In genomic region chr20:63854069-63854765, GRCh38 we compare ENCODE assay signal across 1 cellular context.
TF ChIP-seq lines count a peak whose summit lies in the region.

No MANE protein-coding gene starts in this region.

TF ChIP-seq in HepG2, 621 proteins besides CTCF, POLR2A, EP300 and RAD21 (continued from another document and continues in another):
- peak; percentile 41 to 54; a peak in 3 of 4 replicates for TF ChIP-seq HMGXB4 (CRISPR knock-in tag; IDR thresholded peaks at IDR 0.05; ENCODE audit: borderline replicate concordance in 1 of 2, low read depth in 1 of 2)
- TF ChIP-seq MEIS1 (CRISPR knock-in tag; IDR thresholded peaks at IDR 0.05; ENCODE audit: borderline replicate concordance), result peak; percentile 47; the same call in 1 of the 2 replicates
- TF ChIP-seq YEATS4 (CRISPR knock-in tag; IDR thresholded peaks at IDR 0.05; ENCODE audit: borderline replicate concordance), result peak; percentile 72; the same call in 1 of the 2 replicates
- TF ChIP-seq SP5 (CRISPR knock-in tag; IDR thresholded peaks at IDR 0.05; ENCODE audit: borderline replicate concordance, low read depth), result peak; percentile 77
- TF ChIP-seq PCBP2 (optimal IDR thresholded peaks at IDR 0.05; ENCODE audit: low read depth, low read length, poor library complexity, severe bottlenecking), result no peak
- TF ChIP-seq PRDM4 (CRISPR knock-in tag; IDR thresholded peaks at IDR 0.05; ENCODE audit: borderline replicate concordance), result no peak
- no peak for TF ChIP-seq PRMT3 (CRISPR knock-in tag; IDR thresholded peaks at IDR 0.05; ENCODE audit: borderline replicate concordance, low read depth)
- TF ChIP-seq NFKBIZ (CRISPR knock-in tag; IDR thresholded peaks at IDR 0.05), result no peak; the same call in 1 of the 2 replicates
- TF ChIP-seq CHD4 (IDR thresholded peaks at IDR 0.05; ENCODE audit: borderline replicate concordance, low read length), result no peak
- TF ChIP-seq NFATC3 (CRISPR knock-in tag; IDR thresholded peaks at IDR 0.05), result peak; percentile 18; the same call in 1 of the 2 replicates
- TF ChIP-seq KIAA2018 (CRISPR knock-in tag; IDR thresholded peaks at IDR 0.05; ENCODE audit: borderline replicate concordance), result no peak
- TF ChIP-seq MAZ (IDR thresholded peaks at IDR 0.05; ENCODE audit: borderline replicate concordance, low read depth, low read length), result peak; percentile 33; the same call in 1 of the 2 replicates
- TF ChIP-seq MAZ (CRISPR knock-in tag; IDR thresholded peaks at IDR 0.05; ENCODE audit: low read depth), result no peak
- no peak for TF ChIP-seq ZNF18 (CRISPR knock-in tag; IDR thresholded peaks at IDR 0.05; ENCODE audit: insufficient replicate concordance)
- TF ChIP-seq AGO1 (IDR thresholded peaks at IDR 0.05; ENCODE audit: low read depth, low read length, poor library complexity, severe bottlenecking), result peak; percentile 52
- peak; percentile 95 for TF ChIP-seq ZFP90 (CRISPR knock-in tag; IDR thresholded peaks at IDR 0.05; ENCODE audit: borderline replicate concordance)
- TF ChIP-seq SCMH1 (CRISPR knock-in tag; IDR thresholded peaks at IDR 0.05; ENCODE audit: borderline replicate concordance), result no peak
- TF ChIP-seq MTF2 (CRISPR knock-in tag; IDR thresholded peaks at IDR 0.05; ENCODE audit: borderline replicate concordance), result peak; percentile 76; the same call in 1 of the 2 replicates
- no peak for TF ChIP-seq MATR3 (CRISPR knock-in tag; IDR thresholded peaks at IDR 0.05)
- no peak for TF ChIP-seq ZNF234 (CRISPR knock-in tag; conservative IDR thresholded peaks at IDR 0.05)
- peak; percentile 89; the same call in 1 of the 2 replicates for TF ChIP-seq CBFB (CRISPR knock-in tag; IDR thresholded peaks at IDR 0.05)
- TF ChIP-seq KMT2B (CRISPR knock-in tag; IDR thresholded peaks at IDR 0.05), result no peak
- TF ChIP-seq ISX (CRISPR knock-in tag; conservative IDR thresholded peaks at IDR 0.05), result 0 out of 2 replicates have a peak, but pooled peaks have one; percentile 54
- TF ChIP-seq TEF (CRISPR knock-in tag; IDR thresholded peaks at IDR 0.05), result no peak
- TF ChIP-seq ZNF138 (CRISPR knock-in tag; IDR thresholded peaks at IDR 0.05; ENCODE audit: low read depth), result no peak
- TF ChIP-seq ZNF460 (CRISPR knock-in tag; IDR thresholded peaks at IDR 0.05; ENCODE audit: borderline replicate concordance), result no peak
- TF ChIP-seq ZNF800 (CRISPR knock-in tag; IDR thresholded peaks at IDR 0.05), result no peak
- no peak for TF ChIP-seq EEA1 (CRISPR knock-in tag; IDR thresholded peaks at IDR 0.05; ENCODE audit: borderline replicate concordance)
- 0 out of 2 replicates have a peak, but pooled peaks have one; percentile 40 for TF ChIP-seq ZNF563 (CRISPR knock-in tag; IDR thresholded peaks at IDR 0.05)
- no peak for TF ChIP-seq HMGA1 (CRISPR knock-in tag; conservative IDR thresholded peaks at IDR 0.05)
- TF ChIP-seq ZNF468 (CRISPR knock-in tag; IDR thresholded peaks at IDR 0.05), result no peak
- TF ChIP-seq ZNF619 (CRISPR knock-in tag; IDR thresholded peaks at IDR 0.05), result peak; percentile 38; the same call in 1 of the 2 replicates
- no peak for TF ChIP-seq ZNF576 (CRISPR knock-in tag; IDR thresholded peaks at IDR 0.05)
- no peak for TF ChIP-seq RXRA (CRISPR knock-in tag; IDR thresholded peaks at IDR 0.05)
- peak; percentile 79; the same call in 1 of the 2 replicates for TF ChIP-seq IKZF5 (CRISPR knock-in tag; IDR thresholded peaks at IDR 0.05)
- TF ChIP-seq ZBTB20 (CRISPR knock-in tag; IDR thresholded peaks at IDR 0.05; ENCODE audit: borderline replicate concordance, low read depth), result no peak; the same call in 1 of the 2 replicates
- TF ChIP-seq MNT (IDR thresholded peaks at IDR 0.05), result no peak
- peak; percentile 9; the same call in 1 of the 2 replicates for TF ChIP-seq ZNF12 (CRISPR knock-in tag; IDR thresholded peaks at IDR 0.05)
- TF ChIP-seq ZNF749 (CRISPR knock-in tag; IDR thresholded peaks at IDR 0.05; ENCODE audit: borderline replicate concordance), result 0 out of 2 replicates have a peak, but pooled peaks have one; percentile 70
- TF ChIP-seq SIX4 (CRISPR knock-in tag; IDR thresholded peaks at IDR 0.05), result no peak
- TF ChIP-seq GATAD1 (CRISPR knock-in tag; IDR thresholded peaks at IDR 0.05), result no peak; the same call in 1 of the 2 replicates
